In genomic region chr3:141914311-141914710, GRCh38 we compare ENCODE assay signal across 21 cellular contexts. TPM values are rescaled to one million over a fixed set of nuclear protein-coding genes. Genes with fewer than 3 reads are reported as not detected.
DNase-seq lines count a peak whose midpoint lies in the region; ATAC-seq, FAIRE-seq and TF ChIP-seq lines count a peak whose summit lies in the region.
"Had no signal": no experiment of that assay in that cellular context is flagged by ENCODE, and none has a peak within 500 bp of the region (broad histone marks: within the 10 kb centered on the region; RNA-seq: fewer than 3 reads in every experiment).

No MANE protein-coding gene starts in this region.

- intact Hi-C loops in aorta (cut with DNase I), result loop anchor here (5.0 to 10.0 kb wide), 2 partner anchors 180 to 337 kb away; partner anchors contain the start of gene RNF7 (in 1 of the 2)

- no peaks in the 10 kb centered on the region for H3K27me3 ChIP-seq in aorta (ENCODE audit: control insufficient read depth in 1 of 2, insufficient read depth in 2 of 2, low read length in 1 of 2)
- H3K27me3 ChIP-seq in small intestine (ENCODE audit: control insufficient read depth in 2 of 2, insufficient read depth in 2 of 2, low read length in 2 of 2), result no peaks in the 10 kb centered on the region

- H3K36me3 ChIP-seq in aorta (ENCODE audit: control insufficient read depth in 1 of 2, insufficient read depth in 2 of 2, low read length in 1 of 2) (peaks cover 0 to 2% of the 10 kb centered on the region in 2 donors), small intestine (ENCODE audit: control insufficient read depth in 2 of 2, insufficient read depth in 2 of 2, low read length in 2 of 2) (peaks cover 0 to 8% of the 10 kb centered on the region in 2 donors)

- no peak for TF ChIP-seq CTCF in omental fat pad (IDR thresholded peaks at IDR 0.05)

- no peak for FAIRE-seq in small intestine (lab: Jason Lieb, UNC)
- FAIRE-seq: A549, GM12892, GM18507, HepG2 had no signal

- H3K4me1 ChIP-seq in aorta (ENCODE audit: control insufficient read depth in 1 of 2, insufficient read depth in 2 of 2, low read length in 2 of 2) (no peaks in the 10 kb centered on the region), small intestine (ENCODE audit: control insufficient read depth in 2 of 2, insufficient read depth in 1 of 2, low read depth in 1 of 2, low read length in 1 of 2) (no peaks in the 10 kb centered on the region)
- H3K4me1 ChIP-seq: A549 had no signal

- WGBS in aorta, 2 donors, result 90 to 91% methylated on average over 4 of the region's 4 CpGs
- WGBS in small intestine, 3 donors, result 83 to 86% (median 86%) methylated on average over 4 of the region's 4 CpGs

- H3K27ac ChIP-seq in aorta (ENCODE audit: low read depth in 1 of 2, low read length in 2 of 2), result no peak overlapping the region
- no peak overlapping the region for H3K27ac ChIP-seq in small intestine (ENCODE audit: low read depth in 1 of 2, low read length in 1 of 2)
- H3K27ac ChIP-seq: 22Rv1, A549, C4-2B had no signal

- peak; percentile 26 for ATAC-seq in omental fat pad (ENCODE audit: low FRiP score)
- ATAC-seq in aorta (ENCODE audit: low FRiP score), result no peak
- no peak for ATAC-seq in HG02763 (IDR thresholded peaks at IDR 0.05; ENCODE audit: unreplicated experiment)
- ATAC-seq: A549, HepG2 had no signal

- no peak overlapping the region for H3K4me3 ChIP-seq in aorta (ENCODE audit: low read length in 2 of 2)
- H3K4me3 ChIP-seq in small intestine (ENCODE audit: low read depth in 1 of 2, low read length in 2 of 2), result no peak overlapping the region
- H3K4me3 ChIP-seq: A549 had no signal

- H3K9me3 ChIP-seq in aorta (ENCODE audit: control insufficient read depth, low read length) (no peaks in the 10 kb centered on the region), small intestine (ENCODE audit: control insufficient read depth, low read depth) (no peaks in the 10 kb centered on the region)
- H3K9me3 ChIP-seq: A549 had no signal

- in situ Hi-C loops in SK-MEL-5 (cut with HindIII; ENCODE audit: low pct_unique_long_range_greater_than_20kb, low sequenced_read_pairs), result no loop called here

- peak; percentile 15 for DNase-seq in NOMO-1 treated with DMSO at 0.1 percent for 48 hours (lab: John Stamatoyannopoulos, UW; ENCODE audit: unreplicated experiment)
- DNase-seq in NOMO-1 (lab: John Stamatoyannopoulos, UW; ENCODE audit: unreplicated experiment in 2 of 2), result no peak
- peak; percentile 75 for DNase-seq in SK-MEL-5 (ENCODE audit: low read depth, low spot score)
- DNase-seq in foreskin melanocyte, result peak; percentile 64
- DNase-seq in omental fat pad (ENCODE audit: low spot score), result no peak
- DNase-seq in aorta, result no peak
- DNase-seq in small intestine, result no peak
- DNase-seq: AML-193; CD4-positive, alpha-beta T cell; DMS153; DMS79; GDM1; GOT3; H9 had no signal

RNA-seq across cellular contexts. Expression of gene ATP1B3, which starts 37.9 kb away (rescaled TPM):
- total RNA-seq in SK-MEL-5 (2014; rRNA removed; shearing (Covaris generic)), result 80.7 and 81.6 TPM in 2 replicates
- 184 and 218 TPM in 2 replicates for polyA plus RNA-seq in SK-MEL-5 (2015; cell fraction: cytosol; rRNA removed)
- polyA plus RNA-seq in SK-MEL-5 (2015; cell fraction: nucleus; rRNA removed), result 72.3 and 88.0 TPM in 2 replicates
- total RNA-seq in omental fat pad (100 to 1,000 TPM in 3 of 4 donors, 10 to 100 TPM in 1; 70.8 to 487 (median 228) TPM), aorta (100 to 1,000 TPM; 127 to 128 TPM)
- polyA plus RNA-seq in aorta (100 to 1,000 TPM in 1 of 2 donors, 10 to 100 TPM in 1; 94.9 to 142 TPM), small intestine (100 to 1,000 TPM; 174 to 308 (median 207) TPM)

Comparison
In these comparisons a context has a peak if more than half of its experiments do, and no peak if none do; other contexts are left out.
1. DNase-seq: peak in NOMO-1 treated with DMSO at 0.1 percent for 48 hours (single experiment), SK-MEL-5 (single experiment) and foreskin melanocyte (single experiment); none in NOMO-1 (0 of 2), omental fat pad (single experiment), aorta (0 of 2) and small intestine (single experiment).